In the genomic region with DNA sequence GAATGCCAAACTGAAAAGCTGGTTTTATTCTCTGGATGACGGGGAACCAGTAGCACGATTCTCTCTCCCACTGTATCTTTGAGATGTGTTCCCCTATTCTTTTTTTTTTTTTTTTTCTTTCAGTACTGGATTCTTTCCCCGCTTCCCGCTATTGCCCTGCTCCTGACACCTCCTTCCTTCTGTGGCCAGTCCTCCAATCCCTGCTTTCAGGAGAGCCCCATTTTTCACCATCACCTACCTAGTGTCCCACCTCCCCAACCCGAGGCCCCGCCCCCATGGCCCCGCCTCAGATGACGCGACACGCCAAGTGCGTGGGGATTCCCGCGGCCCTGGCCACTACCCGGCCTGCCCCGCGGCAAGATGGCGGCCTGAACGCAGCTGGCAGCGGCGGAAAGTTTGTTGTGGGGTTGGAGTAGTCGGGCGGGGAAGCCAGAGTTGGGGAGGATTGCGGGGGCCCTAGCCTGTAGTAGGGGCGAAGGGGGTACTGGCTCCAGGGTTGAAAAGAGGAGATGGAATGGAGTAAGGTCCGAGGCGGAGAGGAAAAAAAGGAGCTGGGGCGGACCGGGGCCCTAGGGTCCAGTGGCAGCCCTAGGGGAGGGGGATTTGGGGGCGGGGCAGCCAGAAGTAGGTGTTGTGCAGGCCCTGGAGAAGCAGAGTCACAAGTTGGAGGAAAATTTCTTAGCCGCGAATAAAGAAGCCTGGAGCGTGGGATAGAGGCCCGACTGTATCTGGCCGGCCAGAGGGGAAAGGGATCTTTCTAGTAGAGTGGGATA, we compare ENCODE assay signal across 8 cellular contexts.
DNase-seq lines count a peak whose midpoint lies in the region; ATAC-seq and TF ChIP-seq lines count a peak whose summit lies in the region.

A gene with protein sequence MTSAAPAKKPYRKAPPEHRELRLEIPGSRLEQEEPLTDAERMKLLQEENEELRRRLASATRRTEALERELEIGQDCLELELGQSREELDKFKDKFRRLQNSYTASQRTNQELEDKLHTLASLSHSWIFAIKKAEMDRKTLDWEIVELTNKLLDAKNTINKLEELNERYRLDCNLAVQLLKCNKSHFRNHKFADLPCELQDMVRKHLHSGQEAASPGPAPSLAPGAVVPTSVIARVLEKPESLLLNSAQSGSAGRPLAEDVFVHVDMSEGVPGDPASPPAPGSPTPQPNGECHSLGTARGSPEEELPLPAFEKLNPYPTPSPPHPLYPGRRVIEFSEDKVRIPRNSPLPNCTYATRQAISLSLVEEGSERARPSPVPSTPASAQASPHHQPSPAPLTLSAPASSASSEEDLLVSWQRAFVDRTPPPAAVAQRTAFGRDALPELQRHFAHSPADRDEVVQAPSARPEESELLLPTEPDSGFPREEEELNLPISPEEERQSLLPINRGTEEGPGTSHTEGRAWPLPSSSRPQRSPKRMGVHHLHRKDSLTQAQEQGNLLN (plus strand): TSS at position 336 of the 773 bp plus-strand sequence. CDS start 21,432 bp downstream, outside the sequence.

- no peak for DNase-seq in AG04449 (ENCODE audit: low read depth, low spot score)
- peak; percentile 93 for DNase-seq in NCI-H510A treated with DMSO at 0.1 percent for 48 hours (lab: John Stamatoyannopoulos, UW)
- DNase-seq in activated CD4-positive, alpha-beta T cell treated with anti-CD3 and anti-CD28 coated beads for 48 hours: peak; percentile 99
- DNase-seq in stimulated activated CD4-positive, alpha-beta T cell treated with anti-CD3 and anti-CD28 coated beads, Interleukin-1b, Interleukin-23, amount 100 ng/mL, for 24 hours (ENCODE audit: low read depth in 4 of 4, low spot score in 1 of 4): peak; percentile 94 to 98 (median 97)

- peak within 1 kb of the TSS; percentile 70 for H3K27ac ChIP-seq in cingulate gyrus (ENCODE audit: low read depth, low read length)
- peak within 1 kb of the TSS; percentile 54 for H3K27ac ChIP-seq in layer of hippocampus (ENCODE audit: low read depth, low read length)

- H3K27me3 ChIP-seq in layer of hippocampus (ENCODE audit: control insufficient read depth, insufficient read depth, low read length): no peaks in the 10 kb centered on the region

- TF ChIP-seq CTCF in AG04449 (IDR thresholded peaks at IDR 0.05; ENCODE audit: insufficient read depth, low read length, missing control alignments): no peak

- H3K4me3 ChIP-seq in AG04449 (ENCODE audit: low read depth, low read length): peak within 1 kb of the TSS; percentile 74

- POLR2A ChIA-PET in AG04449 (lab: Yijun Ruan, JAX): interaction anchor here (0.8 to 1.5 kb wide), 5 partner anchors 12 to 39 kb away, joined by 3 to 5 read pairs (median 4); no protein-coding TSS in a partner anchor

- CTCF ChIA-PET in AG04449 (lab: Yijun Ruan, JAX): interaction anchor here (0.6 to 5.2 kb wide), 7 partner anchors 15 to 368 kb away, joined by 3 to 21 read pairs (median 4); no protein-coding TSS in a partner anchor

- ATAC-seq in GM18909 (IDR thresholded peaks at IDR 0.05; ENCODE audit: poor library complexity, unreplicated experiment): peak; percentile 98
- ATAC-seq in HG03342 (IDR thresholded peaks at IDR 0.05; ENCODE audit: unreplicated experiment): peak; percentile 92
